In genomic region chr18:79454034-79454735, GRCh38 we compare ENCODE assay signal across 1 cellular context.
TF ChIP-seq lines count a peak whose summit lies in the region.

No MANE protein-coding gene starts in this region.

TF ChIP-seq in IMR-90, 13 proteins besides CTCF, POLR2A, EP300 and RAD21:
- TF ChIP-seq RCOR1 (IDR thresholded peaks at IDR 0.05; ENCODE audit: insufficient replicate concordance, low read length), result no peak
- no peak for TF ChIP-seq BHLHE40 (IDR thresholded peaks at IDR 0.05; ENCODE audit: low read depth, low read length)
- no peak for TF ChIP-seq FOS (IDR thresholded peaks at IDR 0.05; ENCODE audit: low read depth, low read length)
- no peak for TF ChIP-seq SMC3 (IDR thresholded peaks at IDR 0.05; ENCODE audit: low read depth, low read length)
- no peak for TF ChIP-seq NFE2L2 (IDR thresholded peaks at IDR 0.05; ENCODE audit: low read depth, low read length)
- no peak for TF ChIP-seq MXI1 (IDR thresholded peaks at IDR 0.05; ENCODE audit: borderline replicate concordance, low read depth, low read length)
- no peak for TF ChIP-seq USF2 (IDR thresholded peaks at IDR 0.05; ENCODE audit: low read depth, low read length)
- no peak for TF ChIP-seq MAZ (IDR thresholded peaks at IDR 0.05; ENCODE audit: borderline replicate concordance, low read depth, low read length)
- TF ChIP-seq ELK1 (IDR thresholded peaks at IDR 0.05; ENCODE audit: borderline replicate concordance, low read depth, low read length), result no peak
- TF ChIP-seq RFX5 (IDR thresholded peaks at IDR 0.05; ENCODE audit: low read depth, low read length), result no peak
- TF ChIP-seq CHD1 (IDR thresholded peaks at IDR 0.05; ENCODE audit: low read depth, low read length), result no peak
- TF ChIP-seq CEBPB (IDR thresholded peaks at IDR 0.05; ENCODE audit: low read depth, low read length), result no peak
- no peak for TF ChIP-seq MAFK (IDR thresholded peaks at IDR 0.05; ENCODE audit: low read depth, low read length)
